Comparison of ENCODE assay signal across 18 cellular contexts in genomic region chr7:151378011-151378410, GRCh38. TPM values are rescaled to one million over a fixed set of nuclear protein-coding genes. Genes with fewer than 3 reads are reported as not detected.
DNase-seq lines count a peak whose midpoint lies in the region; ATAC-seq and TF ChIP-seq lines count a peak whose summit lies in the region.
"Had no signal": no experiment of that assay in that cellular context is flagged by ENCODE, and none has a peak within 500 bp of the region (broad histone marks: within the 10 kb centered on the region; RNA-seq: fewer than 3 reads in every experiment).

No MANE protein-coding gene starts in this region.

- BruUV-seq in Calu3 (replicated peaks; lab: Mats Ljungman, UMichigan) (TSS peak; percentile 80), OCI-LY7 (replicated peaks; lab: Mats Ljungman, UMichigan) (TSS peak; percentile 85)

- H3K27me3 Mint-ChIP-seq in Calu3 (ENCODE audit: unreplicated experiment) = peaks cover 15% of the 10 kb centered on the region
- peaks cover 12% of the 10 kb centered on the region for H3K27me3 Mint-ChIP-seq in endothelial cell (ENCODE audit: unreplicated experiment)

- in situ Hi-C loops in gastrocnemius medialis (cut with MboI; ENCODE audit: low sequenced_read_pairs in 4 of 4) = no loop called here

- ATAC-seq in gastrocnemius medialis (no peak), GM21529 (IDR thresholded peaks at IDR 0.05; ENCODE audit: unreplicated experiment) (no peak), GM19455 (IDR thresholded peaks at IDR 0.05; ENCODE audit: unreplicated experiment) (no peak)

- CTCF ChIA-PET in Calu3 (lab: Charles Lee) (no interaction called here), OCI-LY7 (lab: Charles Lee; ENCODE audit: unreplicated experiment) (no interaction called here)

- H3K4me3 ChIP-seq in OCI-LY7 (ENCODE audit: low read depth, low read length, poor library complexity, severe bottlenecking) = no peak overlapping the region
- no peak overlapping the region for H3K4me3 ChIP-seq in gastrocnemius medialis
- H3K4me3 ChIP-seq: Peyer's patch had no signal

- peaks cover 5% of the 10 kb centered on the region; the same call in 1 of the 2 replicates for H3K36me3 ChIP-seq in OCI-LY7 (ENCODE audit: insufficient read depth, low read length)
- peaks cover 0 to 48% of the 10 kb centered on the region in 2 donors for H3K36me3 ChIP-seq in gastrocnemius medialis

- no peak overlapping the region for H3K4me2 ChIP-seq in OCI-LY7 (ENCODE audit: low read length)

- no peak overlapping the region for H2AFZ ChIP-seq in OCI-LY7 (ENCODE audit: low read length)

- no peaks in the 10 kb centered on the region for H4K20me1 ChIP-seq in OCI-LY7 (ENCODE audit: insufficient read depth, low read length)

- TF ChIP-seq CTCF in Calu3 (IDR thresholded peaks at IDR 0.05; ENCODE audit: unreplicated experiment) (no peak), OCI-LY7 (conservative IDR thresholded peaks at IDR 0.05; ENCODE audit: low read length) (no peak), endothelial cell (IDR thresholded peaks at IDR 0.05; ENCODE audit: unreplicated experiment) (no peak), gastrocnemius medialis (IDR thresholded peaks at IDR 0.05 in 4 of 5, conservative IDR thresholded peaks at IDR 0.05 in 1 of 5) (no peak)

- intact Hi-C loops in Calu3 (cut with micrococcal nuclease; ENCODE audit: unreplicated experiment) = no loop called here
- intact Hi-C loops in OCI-LY7 (cut with micrococcal nuclease; ENCODE audit: unreplicated experiment) = no loop called here
- intact Hi-C loops in posterior vena cava (cut with DNase I) = loop anchor here in 1 of 2 donors (10.0 kb wide), 1 partner anchor 387 kb away; no protein-coding TSS in a partner anchor
- intact Hi-C loops in gastrocnemius medialis (cut with DNase I; ENCODE audit: low total_unique reads) = no loop called here

- POLR2A ChIA-PET in OCI-LY7 (lab: Charles Lee) = interaction anchor here (0.6 kb wide), 1 partner anchor 191 kb away, joined by 3 read pairs; no protein-coding TSS in a partner anchor

- no peak for DNase-seq in Calu3
- no peak for DNase-seq in OCI-LY7 (ENCODE audit: low spot score)
- DNase-seq in endothelial cell (ENCODE audit: low spot score) = no peak
- peak; percentile 45 for DNase-seq in posterior vena cava (ENCODE audit: low spot score)
- DNase-seq in gastrocnemius medialis = no peak
- no peak for DNase-seq in SW 1271 (lab: John Stamatoyannopoulos, UW)
- DNase-seq: DMS153, HCEC 1CT, KG1, NCI-H1092 treated with DMSO at 0.1 percent for 48 hours, NCI-H1694, NCI-H2107, NCI-H446, SHP77 had no signal

- H3K36me3 Mint-ChIP-seq in Calu3 (ENCODE audit: insufficient read depth, unreplicated experiment) (peaks cover 8% of the 10 kb centered on the region), endothelial cell (ENCODE audit: low read depth, unreplicated experiment) (peaks cover 34% of the 10 kb centered on the region)

- H3K27me3 ChIP-seq in gastrocnemius medialis = peaks cover 14 to 19% (median 16%) of the 10 kb centered on the region in 3 donors

- no peaks in the 10 kb centered on the region for H3K9me3 ChIP-seq in OCI-LY7 (ENCODE audit: low read length)
- H3K9me3 ChIP-seq in gastrocnemius medialis = no peaks in the 10 kb centered on the region
- H3K9me3 ChIP-seq: Peyer's patch had no signal

- H3K79me2 ChIP-seq in OCI-LY7 (ENCODE audit: insufficient read depth, low read depth, low read length) = no peaks in the 10 kb centered on the region

- H3K9me2 ChIP-seq in OCI-LY7 (ENCODE audit: insufficient read depth, low read length) = no peaks in the 10 kb centered on the region

- H3K27ac ChIP-seq in OCI-LY7 (ENCODE audit: low read depth, low read length, poor library complexity, severe bottlenecking) (no peak overlapping the region), gastrocnemius medialis (no peak overlapping the region)
- H3K27ac ChIP-seq: Peyer's patch had no signal

- H3K27ac Mint-ChIP-seq in Calu3 (ENCODE audit: unreplicated experiment) (no peak overlapping the region), endothelial cell (ENCODE audit: unreplicated experiment) (no peak overlapping the region)

- H3K4me3 Mint-ChIP-seq in Calu3 (ENCODE audit: low read depth, unreplicated experiment) (no peak overlapping the region), endothelial cell (ENCODE audit: unreplicated experiment) (peak overlapping the region; percentile 24)

- H3K4me1 Mint-ChIP-seq in Calu3 (ENCODE audit: low read depth, unreplicated experiment) (no peaks in the 10 kb centered on the region), endothelial cell (ENCODE audit: unreplicated experiment) (peaks cover 8% of the 10 kb centered on the region)

- H3K4me1 ChIP-seq in OCI-LY7 (ENCODE audit: insufficient read depth, low read length, poor library complexity, severe bottlenecking) (peaks cover 17% of the 10 kb centered on the region), gastrocnemius medialis (peaks cover 0 to 11% of the 10 kb centered on the region in 2 donors)

- TF ChIP-seq POLR2A in gastrocnemius medialis (IDR thresholded peaks at IDR 0.05) = no peak

- H3K9me3 Mint-ChIP-seq in Calu3 (ENCODE audit: low read depth, unreplicated experiment) (no peaks in the 10 kb centered on the region), endothelial cell (ENCODE audit: unreplicated experiment) (no peaks in the 10 kb centered on the region)

RNA-seq across cellular contexts. Expression of gene WDR86, which starts 31.8 kb away (rescaled TPM):
- total RNA-seq in Calu3 (2022) (not detected in 2 replicates), OCI-LY7 (2022) (0.51 and 0.65 TPM in 2 replicates), endothelial cell (ENCODE audit: unreplicated experiment) (57.0 TPM), posterior vena cava (1 to 10 TPM; 4.1 to 6.2 TPM), gastrocnemius medialis (under 1 TPM in 2 of 4 donors, not detected in 2; 0.13 to 0.31 TPM)
- total RNA-seq in OCI-LY7 (2014; rRNA removed; shearing (Covaris generic)) = 0.13 and 0.44 TPM in 2 replicates
- total RNA-seq: HT1080 had no signal

RNA-seq across cellular contexts. Expression of gene NUB1, which starts 36.4 kb away (rescaled TPM):
- total RNA-seq in Calu3 (2022) (56.2 and 69.2 TPM in 2 replicates), OCI-LY7 (2022) (50.7 and 57.0 TPM in 2 replicates), endothelial cell (ENCODE audit: unreplicated experiment) (41.5 TPM), posterior vena cava (10 to 100 TPM; 33.0 to 37.9 TPM), gastrocnemius medialis (10 to 100 TPM; 45.3 to 59.0 (median 49.7) TPM)
- 44.1 and 44.2 TPM in 2 replicates for total RNA-seq in OCI-LY7 (2014; rRNA removed; shearing (Covaris generic))
